In genomic region chr10:50577681-50578350, GRCh38 we compare ENCODE assay signal across 8 cellular contexts. TPM values are rescaled to one million over a fixed set of nuclear protein-coding genes. Genes with fewer than 3 reads are reported as not detected.
DNase-seq lines count a peak whose midpoint lies in the region; ATAC-seq and TF ChIP-seq lines count a peak whose summit lies in the region.

No MANE protein-coding gene starts in this region.

- no peak overlapping the region for H2BK5ac ChIP-seq in H9 (ENCODE audit: insufficient read length, low read length)

- H3K4me1 ChIP-seq in BLaER1 treated with 17β-estradiol and CSF1 and Interleukin-3, amounts not matched to agents 10 nM and 100 nM: peaks cover 8 to 41% (median 14%) of the 10 kb centered on the region in 10 experiments
- H3K4me1 ChIP-seq in H9 (ENCODE audit: insufficient read depth, low read length): peaks cover 15% of the 10 kb centered on the region

- intact Hi-C loops in left colon (cut with DNase I, micrococcal nuclease): no loop called here

- no peak overlapping the region for H3K4ac ChIP-seq in H9 (ENCODE audit: low read depth, low read length)

- no peak overlapping the region for H4K5ac ChIP-seq in H9 (ENCODE audit: insufficient read length, low read depth, low read length)

- H4K20me1 ChIP-seq in BLaER1 treated with 17β-estradiol and CSF1 and Interleukin-3, amounts not matched to agents 10 nM and 100 nM: peaks cover 0 to 30% (median 4%) of the 10 kb centered on the region in 11 experiments; a peak in 7 of 22 replicates
- H4K20me1 ChIP-seq in H9 (ENCODE audit: control insufficient read depth, insufficient read depth, insufficient read length): no peaks in the 10 kb centered on the region

- ATAC-seq in HG02642 (IDR thresholded peaks at IDR 0.05; ENCODE audit: poor library complexity, unreplicated experiment) (peak; percentile 67), left colon (peak; percentile 72)

- H3K9me3 ChIP-seq in BLaER1 treated with 17β-estradiol and CSF1 and Interleukin-3, amounts not matched to agents 10 nM and 100 nM (replicated peaks in 1 of 11): peaks cover 0 to 17% (median 8%) of the 10 kb centered on the region in 11 experiments; a peak in 13 of 22 replicates
- H3K9me3 ChIP-seq in WERI-Rb-1 (ENCODE audit: severe bottlenecking): no peaks in the 10 kb centered on the region
- H3K9me3 ChIP-seq in H9 (ENCODE audit: control insufficient read depth, low read depth, low read length): no peaks in the 10 kb centered on the region

- no peaks in the 10 kb centered on the region for H3K36me3 ChIP-seq in BLaER1 treated with 17β-estradiol and CSF1 and Interleukin-3, amounts not matched to agents 10 nM and 100 nM
- no peaks in the 10 kb centered on the region for H3K36me3 ChIP-seq in WERI-Rb-1

- no peak overlapping the region for H3K56ac ChIP-seq in H9 (ENCODE audit: insufficient read length, low read depth, low read length)

- no peak overlapping the region for H2BK20ac ChIP-seq in H9 (ENCODE audit: low read depth, low read length, poor library complexity, severe bottlenecking)

- H2BK120ac ChIP-seq in H9 (ENCODE audit: low read depth, low read length, poor library complexity, severe bottlenecking): no peak overlapping the region

- no peaks in the 10 kb centered on the region for H3K27me3 ChIP-seq in BLaER1 treated with 17β-estradiol and CSF1 and Interleukin-3, amounts not matched to agents 10 nM and 100 nM
- H3K27me3 ChIP-seq in WERI-Rb-1 (ENCODE audit: insufficient read depth, low read depth, severe bottlenecking) (no peaks in the 10 kb centered on the region), H9 (ENCODE audit: insufficient read depth, low read length) (no peaks in the 10 kb centered on the region)

- no peaks in the 10 kb centered on the region for H3K27me3 Mint-ChIP-seq in H9 (ENCODE audit: low read depth)

- peaks cover 6% of the 10 kb centered on the region; the same call in 1 of the 2 replicates for H3K79me2 ChIP-seq in H9 (ENCODE audit: insufficient read depth, low read length)

- no peak overlapping the region for H4K8ac ChIP-seq in H9 (replicated peaks; ENCODE audit: insufficient read length, low read depth, low read length)

- no peak overlapping the region for H3T11ph ChIP-seq in H9 (ENCODE audit: low read length)

- no CpG with 5 or more reads among the region's 7 CpGs for WGBS in H9 (ENCODE audit: extremely low coverage, insufficient read length, low lambda C conversion rate)

- H4K91ac ChIP-seq in H9 (ENCODE audit: insufficient read length, low read depth, low read length): no peak overlapping the region

- no peak overlapping the region for H2AK5ac ChIP-seq in H9 (ENCODE audit: insufficient read length, low read length)

- peaks cover 2% of the 10 kb centered on the region for H3K79me1 ChIP-seq in H9 (ENCODE audit: insufficient read depth, low read depth, low read length, poor library complexity, severe bottlenecking)

- H2BK15ac ChIP-seq in H9 (ENCODE audit: low read depth, low read length): no peak overlapping the region

- peak overlapping the region in 1 of 11 experiments; percentile 23; a peak in 2 of 22 replicates for H3K9ac ChIP-seq in BLaER1 treated with 17β-estradiol and CSF1 and Interleukin-3, amounts not matched to agents 10 nM and 100 nM
- no peak overlapping the region for H3K9ac ChIP-seq in H9 (ENCODE audit: extremely low read depth, insufficient read length, low read length)

- H3K9me3 Mint-ChIP-seq in H9: no peaks in the 10 kb centered on the region

- peaks cover 66 to 74% of the 10 kb centered on the region in 2 experiments for H3K4me1 Mint-ChIP-seq in H9

- H3K36me3 Mint-ChIP-seq in H9 (ENCODE audit: insufficient read depth in 1 of 3, low read depth in 3 of 3): peaks cover 0 to 7% (median 4%) of the 10 kb centered on the region in 3 experiments; a peak in 4 of 7 replicates

- peak overlapping the region; percentile 14 to 75 (median 44); a peak in 20 of 22 replicates for H3K4me2 ChIP-seq in BLaER1 treated with 17β-estradiol and CSF1 and Interleukin-3, amounts not matched to agents 10 nM and 100 nM
- no peak overlapping the region for H3K4me2 ChIP-seq in H9 (ENCODE audit: insufficient read depth, insufficient read length, low read length)

- H3K14ac ChIP-seq in H9 (ENCODE audit: insufficient read depth, low read length): no peak overlapping the region

- H3K23me2 ChIP-seq in H9 (ENCODE audit: insufficient read length, low read depth, low read length, poor library complexity, severe bottlenecking): no peaks in the 10 kb centered on the region

- TF ChIP-seq CTCF in WERI-Rb-1 (IDR thresholded peaks at IDR 0.05; ENCODE audit: low read depth, low read length) (no peak), H9 (conservative IDR thresholded peaks at IDR 0.05) (no peak), coronary artery (IDR thresholded peaks at IDR 0.05) (no peak)

- no peak overlapping the region for H3K23ac ChIP-seq in H9 (ENCODE audit: insufficient read length, low read depth, low read length)

- peak; percentile 11 for DNase-seq in WERI-Rb-1
- peak; percentile 18 to 38 for DNase-seq in left colon
- no peak for DNase-seq in H9
- DNase-seq in stimulated activated naive CD4-positive, alpha-beta T cell (lab: John Stamatoyannopoulos, UW): no peak
- DNase-seq in activated gamma-delta T cell treated with Interleukin-2 at 50 U/mL for 16 hours: no peak
- no peak for DNase-seq in coronary artery (ENCODE audit: low spot score)

- no peak overlapping the region for H3K4me3 Mint-ChIP-seq in H9

- no peak overlapping the region for H3K18ac ChIP-seq in H9 (ENCODE audit: insufficient read length, low read depth, low read length)

- H2AFZ ChIP-seq in H9 (ENCODE audit: low read length): no peak overlapping the region

- no peak overlapping the region for H2BK12ac ChIP-seq in H9 (ENCODE audit: insufficient read length, low read depth, low read length)

- no peak overlapping the region for H3K27ac Mint-ChIP-seq in H9

- H3K4me3 ChIP-seq in BLaER1 treated with 17β-estradiol and CSF1 and Interleukin-3, amounts not matched to agents 10 nM and 100 nM: no peak overlapping the region
- H3K4me3 ChIP-seq in WERI-Rb-1 (ENCODE audit: low read depth, low read length): no peak overlapping the region
- no peak overlapping the region for H3K4me3 ChIP-seq in coronary artery

- peak overlapping the region in 1 of 11 experiments; percentile 5; a peak in 2 of 22 replicates for H3K27ac ChIP-seq in BLaER1 treated with 17β-estradiol and CSF1 and Interleukin-3, amounts not matched to agents 10 nM and 100 nM
- H3K27ac ChIP-seq in WERI-Rb-1: no peak overlapping the region
- H3K27ac ChIP-seq in H9 (ENCODE audit: insufficient read length, low read depth, low read length): no peak overlapping the region
- H3K27ac ChIP-seq in coronary artery: peak overlapping the region in 1 of 2 donors; percentile 51

RNA-seq across cellular contexts. Expression of gene SGMS1, which starts 45.9 kb away (rescaled TPM):
- 10 to 100 TPM; 17.8 to 20.8 TPM for total RNA-seq in left colon
- total RNA-seq in H9 (2021): 19.3 and 20.4 TPM in 2 replicates

Comparison
In these comparisons a context has a peak if more than half of its experiments do, and no peak if none do; other contexts are left out.
1. DNase-seq: peak in WERI-Rb-1 (single experiment) and left colon (2 of 2); none in H9 (single experiment), stimulated activated naive CD4-positive, alpha-beta T cell (0 of 6), activated gamma-delta T cell treated with Interleukin-2 at 50 U/mL for 16 hours (single experiment) and coronary artery (single experiment).